ENCODE assay signal across 23 cellular contexts in genomic region chr1:177282976-177283375, GRCh38.
"Had no signal": no experiment of that assay in that cellular context is flagged by ENCODE, and none has a peak within 500 bp of the region (broad histone marks: within the 10 kb centered on the region; RNA-seq: fewer than 3 reads in every experiment).

No MANE protein-coding gene starts in this region.

- H3K27ac ChIP-seq: ascending aorta, brain microvascular endothelial cell, colonic mucosa, heart right ventricle, sigmoid colon, thyroid gland had no signal

- H3K9me3 Mint-ChIP-seq: endodermal cell had no signal

- H3K27me3 ChIP-seq: ascending aorta, brain microvascular endothelial cell, colonic mucosa, heart right ventricle, sigmoid colon, thyroid gland had no signal

- DNase-seq: activated CD4-positive, alpha-beta T cell treated with anti-CD3 and anti-CD28 coated beads, Interleukin-2, amount 50 U/mL, for 1 hour; activated CD4-positive, CD25-positive, alpha-beta regulatory T cell treated with anti-CD3 and anti-CD28 coated beads, Interleukin-2, amount 50 U/mL, for 72 hours; activated gamma-delta T cell treated with Interleukin-2 at 50 U/mL for 16 hours; activated T-cell treated with anti-CD3 and anti-CD28 coated beads, Interleukin-2, amount 50 U/mL, for 1 hour; brain microvascular endothelial cell; colonic mucosa; endodermal cell; heart right ventricle; naive thymus-derived CD4-positive, alpha-beta T cell; retina; sigmoid colon; stimulated activated CD4-positive, alpha-beta T cell treated with anti-CD3 and anti-CD28 coated beads, Interleukin-15, amount 100 ng/mL, for 24 hours; stimulated activated naive CD4-positive, alpha-beta T cell; SW 1271; thyroid gland had no signal

- ATAC-seq: activated naive CD4-positive, alpha-beta T cell treated with anti-CD3 and anti-CD28 coated beads, Interleukin-2, amount 50 U/mL, for 72 hours; heart right ventricle; left lobe of liver; naive thymus-derived CD4-positive, alpha-beta T cell had no signal

- H3K4me1 Mint-ChIP-seq: central memory CD8-positive, alpha-beta T cell; naive thymus-derived CD4-positive, alpha-beta T cell had no signal

- H3K4me3 ChIP-seq: ascending aorta, colonic mucosa, heart right ventricle, lung, sigmoid colon, smooth muscle cell, thyroid gland had no signal

- H3K4me2 ChIP-seq: smooth muscle cell had no signal

- H3K4me1 ChIP-seq: ascending aorta, colonic mucosa, heart right ventricle, thyroid gland had no signal

- H3K27me3 Mint-ChIP-seq: central memory CD8-positive, alpha-beta T cell; naive thymus-derived CD4-positive, alpha-beta T cell had no signal

- H3K36me3 ChIP-seq: ascending aorta, brain microvascular endothelial cell, colonic mucosa, heart right ventricle, sigmoid colon, thyroid gland had no signal

- H3K9me3 ChIP-seq: ascending aorta, colonic mucosa, heart right ventricle, sigmoid colon, thyroid gland had no signal

- H3K27ac Mint-ChIP-seq: activated naive CD4-positive, alpha-beta T cell treated with anti-CD3 and anti-CD28 coated beads, Interleukin-2, amount 50 U/mL, for 72 hours; endodermal cell; naive thymus-derived CD4-positive, alpha-beta T cell; progenitor cell of endocrine pancreas had no signal

- H3K4me3 Mint-ChIP-seq: central memory CD8-positive, alpha-beta T cell; endodermal cell; naive thymus-derived CD4-positive, alpha-beta T cell; neural crest cell had no signal

- H3K36me3 Mint-ChIP-seq: activated naive CD4-positive, alpha-beta T cell treated with anti-CD3 and anti-CD28 coated beads, Interleukin-2, amount 50 U/mL, for 72 hours; naive thymus-derived CD4-positive, alpha-beta T cell had no signal
